Comparison of ENCODE assay signal across 8 cellular contexts in genomic region chr3:33717616-33717865, GRCh38. TPM values are rescaled to one million over a fixed set of nuclear protein-coding genes. Genes with fewer than 3 reads are reported as not detected.
DNase-seq lines count a peak whose midpoint lies in the region; ATAC-seq and TF ChIP-seq lines count a peak whose summit lies in the region.

No MANE protein-coding gene starts in this region.

- peaks cover 21% of the 10 kb centered on the region for H3K4me1 ChIP-seq in lower lobe of right lung

- no peaks in the 10 kb centered on the region for H3K9me3 ChIP-seq in lower lobe of right lung

- H3K27ac ChIP-seq in RWPE1, result peak overlapping the region; percentile 89
- peak overlapping the region; percentile 98 for H3K27ac ChIP-seq in coronary artery
- peak overlapping the region; percentile 98 for H3K27ac ChIP-seq in lower lobe of right lung

- H3K27me3 ChIP-seq in lower lobe of right lung (ENCODE audit: low read depth), result no peaks in the 10 kb centered on the region

- DNase-seq in stimulated activated CD4-positive, alpha-beta T cell treated with anti-CD3 and anti-CD28 coated beads, Interleukin-12 subunit alpha, Interleukin-12 subunit beta, amount 100 ng/mL, for 24 hours (ENCODE audit: low read depth in 2 of 2), result peak; percentile 26 to 45
- no peak for DNase-seq in stimulated activated CD4-positive, alpha-beta T cell treated with anti-CD3 and anti-CD28 coated beads, Interleukin-1b, Interleukin-23, amount 100 ng/mL, for 48 hours
- no peak for DNase-seq in RWPE1 (ENCODE audit: low spot score)
- peak; percentile 83 for DNase-seq in coronary artery (ENCODE audit: low spot score)
- DNase-seq in lower lobe of right lung, result peak; percentile 84
- DNase-seq in stimulated activated CD8-positive, alpha-beta memory T cell treated with anti-CD3 and anti-CD28 coated beads, Interleukin-4, amount 100 ng/mL, for 48 hours, result peak; percentile 71
- DNase-seq in NCI-H1436 (lab: John Stamatoyannopoulos, UW), result no peak

- no peak for TF ChIP-seq CTCF in RWPE1 (conservative IDR thresholded peaks at IDR 0.05; ENCODE audit: low read depth)
- TF ChIP-seq CTCF in coronary artery (IDR thresholded peaks at IDR 0.05), result no peak
- no peak for TF ChIP-seq CTCF in lower lobe of right lung (IDR thresholded peaks at IDR 0.05)

- CTCF ChIA-PET in RWPE1 (lab: Yijun Ruan, JAX), result interaction anchor here (0.7 kb wide), 2 partner anchors 21 to 430 kb away, joined by 4 to 5 read pairs; no protein-coding TSS in a partner anchor

- no peaks in the 10 kb centered on the region for H3K36me3 ChIP-seq in lower lobe of right lung

- H3K4me3 ChIP-seq in coronary artery (peak overlapping the region; percentile 93), lower lobe of right lung (peak overlapping the region; percentile 84)

- POLR2A ChIA-PET in RWPE1 (lab: Yijun Ruan, JAX; ENCODE audit: low non-redundant PET), result no interaction called here

- intact Hi-C loops in lower lobe of right lung (cut with DNase I), result no loop called here

- ATAC-seq in HG02970 (IDR thresholded peaks at IDR 0.05; ENCODE audit: low FRiP score, unreplicated experiment) (peak; percentile 42), lower lobe of right lung (peak; percentile 87 to 91)

RNA-seq across cellular contexts. Expression of gene CLASP2, which starts 0.5 kb away (rescaled TPM):
- 64.3 TPM for total RNA-seq in lower lobe of right lung

Comparison
In these comparisons a context has a peak if more than half of its experiments do, and no peak if none do; other contexts are left out.
1. DNase-seq: peak in stimulated activated CD4-positive, alpha-beta T cell treated with anti-CD3 and anti-CD28 coated beads, Interleukin-12 subunit alpha, Interleukin-12 subunit beta, amount 100 ng/mL, for 24 hours (2 of 2), coronary artery (single experiment), lower lobe of right lung (single experiment) and stimulated activated CD8-positive, alpha-beta memory T cell treated with anti-CD3 and anti-CD28 coated beads, Interleukin-4, amount 100 ng/mL, for 48 hours (single experiment); none in stimulated activated CD4-positive, alpha-beta T cell treated with anti-CD3 and anti-CD28 coated beads, Interleukin-1b, Interleukin-23, amount 100 ng/mL, for 48 hours (single experiment), RWPE1 (single experiment) and NCI-H1436 (single experiment).
2. Peak in every context shown above with its lines, with median percentiles within 50 percentile points of each other: H3K27ac ChIP-seq.